In the genomic region with DNA sequence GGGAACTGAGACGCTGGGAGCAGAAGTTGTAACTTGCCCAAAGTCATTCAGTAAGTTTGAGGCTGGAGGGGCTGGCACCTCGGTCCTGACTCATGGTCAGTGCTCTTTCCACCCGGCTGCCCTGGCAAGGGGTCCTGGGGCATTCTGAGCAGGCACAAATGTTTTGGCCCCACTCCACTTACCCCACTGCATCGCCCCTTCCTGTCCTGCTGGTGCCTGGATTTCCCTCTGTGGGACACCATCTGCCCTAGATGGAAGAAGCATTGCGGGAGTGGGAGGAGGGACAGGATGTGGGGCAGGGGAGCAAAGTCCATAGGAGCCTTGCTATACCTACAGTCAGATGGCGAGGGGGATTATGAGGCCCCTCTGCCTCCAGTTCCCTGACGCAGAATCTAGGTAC, we compare ENCODE assay signal across 1 cellular context.
TF ChIP-seq lines count a peak whose summit lies in the region.

No MANE protein-coding gene starts in this region.

TF ChIP-seq in SK-N-SH treated with all-trans-retinoic acid at 6 μM for 48 hours, 23 proteins besides CTCF, POLR2A, EP300 and RAD21 (continued from another document):
- TF ChIP-seq, protein P1, sequence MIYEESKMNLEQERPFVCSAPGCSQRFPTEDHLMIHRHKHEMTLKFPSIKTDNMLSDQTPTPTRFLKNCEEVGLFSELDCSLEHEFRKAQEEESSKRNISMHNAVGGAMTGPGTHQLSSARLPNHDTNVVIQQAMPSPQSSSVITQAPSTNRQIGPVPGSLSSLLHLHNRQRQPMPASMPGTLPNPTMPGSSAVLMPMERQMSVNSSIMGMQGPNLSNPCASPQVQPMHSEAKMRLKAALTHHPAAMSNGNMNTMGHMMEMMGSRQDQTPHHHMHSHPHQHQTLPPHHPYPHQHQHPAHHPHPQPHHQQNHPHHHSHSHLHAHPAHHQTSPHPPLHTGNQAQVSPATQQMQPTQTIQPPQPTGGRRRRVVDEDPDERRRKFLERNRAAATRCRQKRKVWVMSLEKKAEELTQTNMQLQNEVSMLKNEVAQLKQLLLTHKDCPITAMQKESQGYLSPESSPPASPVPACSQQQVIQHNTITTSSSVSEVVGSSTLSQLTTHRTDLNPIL (CRISPR knock-in tag; IDR thresholded peaks at IDR 0.05; ENCODE audit: low read depth), result no peak
- TF ChIP-seq, protein P2, sequence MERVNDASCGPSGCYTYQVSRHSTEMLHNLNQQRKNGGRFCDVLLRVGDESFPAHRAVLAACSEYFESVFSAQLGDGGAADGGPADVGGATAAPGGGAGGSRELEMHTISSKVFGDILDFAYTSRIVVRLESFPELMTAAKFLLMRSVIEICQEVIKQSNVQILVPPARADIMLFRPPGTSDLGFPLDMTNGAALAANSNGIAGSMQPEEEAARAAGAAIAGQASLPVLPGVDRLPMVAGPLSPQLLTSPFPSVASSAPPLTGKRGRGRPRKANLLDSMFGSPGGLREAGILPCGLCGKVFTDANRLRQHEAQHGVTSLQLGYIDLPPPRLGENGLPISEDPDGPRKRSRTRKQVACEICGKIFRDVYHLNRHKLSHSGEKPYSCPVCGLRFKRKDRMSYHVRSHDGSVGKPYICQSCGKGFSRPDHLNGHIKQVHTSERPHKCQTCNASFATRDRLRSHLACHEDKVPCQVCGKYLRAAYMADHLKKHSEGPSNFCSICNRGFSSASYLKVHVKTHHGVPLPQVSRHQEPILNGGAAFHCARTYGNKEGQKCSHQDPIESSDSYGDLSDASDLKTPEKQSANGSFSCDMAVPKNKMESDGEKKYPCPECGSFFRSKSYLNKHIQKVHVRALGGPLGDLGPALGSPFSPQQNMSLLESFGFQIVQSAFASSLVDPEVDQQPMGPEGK (CRISPR knock-in tag; IDR thresholded peaks at IDR 0.05; ENCODE audit: borderline replicate concordance), result no peak
- TF ChIP-seq SNAI2 (CRISPR knock-in tag; IDR thresholded peaks at IDR 0.05) (no peak), ARNTL (CRISPR knock-in tag; IDR thresholded peaks at IDR 0.05; ENCODE audit: borderline replicate concordance, low read depth) (no peak), ZNF70 (CRISPR knock-in tag; IDR thresholded peaks at IDR 0.05) (no peak)
